Comparison of ENCODE assay signal across 24 cellular contexts in genomic region chr20:63007472-63007721, GRCh38. TPM values are rescaled to one million over a fixed set of nuclear protein-coding genes. Genes with fewer than 3 reads are reported as not detected.
DNase-seq lines count a peak whose midpoint lies in the region; ATAC-seq and TF ChIP-seq lines count a peak whose summit lies in the region.
"Had no signal": no experiment of that assay in that cellular context is flagged by ENCODE, and none has a peak within 500 bp of the region (broad histone marks: within the 10 kb centered on the region; RNA-seq: fewer than 3 reads in every experiment).

No MANE protein-coding gene starts in this region.

- H2AFZ ChIP-seq in neural progenitor cell (replicated peaks): peak overlapping the region; percentile 27

- intact Hi-C loops in CD8-positive, alpha-beta T cell (cut with DNase I, micrococcal nuclease): loop anchor here (5.0 to 10.0 kb wide), 3 partner anchors 53 to 340 kb away; partner anchors contain the start of gene SLC17A9 (in 2 of the 2)

- no peaks in the 10 kb centered on the region for H3K79me2 ChIP-seq in neural progenitor cell (ENCODE audit: low read depth)

- H3K9me3 ChIP-seq in CD8-positive, alpha-beta T cell (ENCODE audit: low read length): no peaks in the 10 kb centered on the region
- H3K9me3 ChIP-seq in HUES48 (ENCODE audit: control insufficient read depth, insufficient read depth, low read length) (no peaks in the 10 kb centered on the region), ectodermal cell (ENCODE audit: control insufficient read depth, low read length) (no peaks in the 10 kb centered on the region), neural progenitor cell (ENCODE audit: low read depth) (no peaks in the 10 kb centered on the region)
- H3K9me3 ChIP-seq: esophagus squamous epithelium, lower lobe of right lung, mucosa of descending colon, tibial artery had no signal

- peaks cover 38% of the 10 kb centered on the region for H3K27me3 ChIP-seq in CD8-positive, alpha-beta T cell (ENCODE audit: insufficient read depth, low read length)
- H3K27me3 ChIP-seq in HUES48 (ENCODE audit: control insufficient read depth, insufficient read depth, low read length) (peaks cover 86% of the 10 kb centered on the region), ectodermal cell (ENCODE audit: control insufficient read depth, insufficient read depth, low read length, poor library complexity, severe bottlenecking) (peaks cover 98% of the 10 kb centered on the region), neural progenitor cell (peaks cover 100% of the 10 kb centered on the region)

- POLR2A ChIA-PET in CD8-positive, alpha-beta T cell (lab: Charles Lee): no interaction called here

- ATAC-seq in CD8-positive, alpha-beta T cell: no peak
- ATAC-seq: activated naive CD8-positive, alpha-beta T cell treated with anti-CD3 and anti-CD28 coated beads, Interleukin-2, amount 50 U/mL, for 24 hours; gastroesophageal sphincter; mucosa of descending colon had no signal

- H3K27me3 Mint-ChIP-seq in CD8-positive, alpha-beta T cell (ENCODE audit: low read depth): peaks cover 34% of the 10 kb centered on the region
- peaks cover 54% of the 10 kb centered on the region for H3K27me3 Mint-ChIP-seq in neural progenitor cell (ENCODE audit: insufficient read depth, low read depth)

- H3K36me3 Mint-ChIP-seq in CD8-positive, alpha-beta T cell: no peaks in the 10 kb centered on the region
- no peaks in the 10 kb centered on the region for H3K36me3 Mint-ChIP-seq in neural progenitor cell

- H3K27ac ChIP-seq in CD8-positive, alpha-beta T cell (ENCODE audit: low read depth, low read length): no peak overlapping the region
- H3K27ac ChIP-seq in HUES48 (ENCODE audit: low read depth, low read length): no peak overlapping the region
- no peak overlapping the region for H3K27ac ChIP-seq in ectodermal cell (ENCODE audit: insufficient read depth, low read depth, low read length, poor library complexity, severe bottlenecking)
- no peak overlapping the region for H3K27ac ChIP-seq in neural progenitor cell
- H3K27ac ChIP-seq: esophagus squamous epithelium, gastroesophageal sphincter, lower lobe of right lung, tibial artery had no signal

- H3K9ac ChIP-seq in HUES48 (ENCODE audit: low read depth, low read length): no peak overlapping the region
- no peak overlapping the region for H3K9ac ChIP-seq in neural progenitor cell

- peak overlapping the region; percentile 11 for H3K4me3 ChIP-seq in CD8-positive, alpha-beta T cell (ENCODE audit: low read depth, low read length)
- H3K4me3 ChIP-seq in HUES48 (ENCODE audit: low read depth, low read length): peak overlapping the region; percentile 50; the same call in 1 of the 2 replicates
- peak overlapping the region; percentile 9 for H3K4me3 ChIP-seq in ectodermal cell (ENCODE audit: insufficient read depth, low read depth, low read length)
- H3K4me3 ChIP-seq in neural progenitor cell: peak overlapping the region; percentile 42
- H3K4me3 ChIP-seq: mucosa of descending colon had no signal

- no peak for DNase-seq in CD8-positive, alpha-beta T cell
- DNase-seq in neural progenitor cell (ENCODE audit: low spot score) (peak; percentile 37), NCI-H2227 (lab: John Stamatoyannopoulos, UW; ENCODE audit: unreplicated experiment) (no peak), RKO (ENCODE audit: low spot score) (no peak)
- DNase-seq in effector CD4-positive, alpha-beta T cell: no peak
- DNase-seq: activated CD4-positive, alpha-beta T cell treated with anti-CD3 and anti-CD28 coated beads for 48 hours; CD4-positive, alpha-beta memory T cell; effector memory CD4-positive, alpha-beta T cell; esophagus squamous epithelium; HFFc6; KG1; lower lobe of right lung; mucosa of descending colon; NCI-H146; NCI-H524 treated with DMSO at 0.1 percent for 48 hours; T-helper 2 cell; tibial artery had no signal

- H3K9me3 Mint-ChIP-seq in CD8-positive, alpha-beta T cell: no peaks in the 10 kb centered on the region
- peaks cover 10% of the 10 kb centered on the region for H3K9me3 Mint-ChIP-seq in neural progenitor cell
- H3K9me3 Mint-ChIP-seq: activated naive CD8-positive, alpha-beta T cell treated with anti-CD3 and anti-CD28 coated beads, Interleukin-2, amount 50 U/mL, for 24 hours; stimulated activated naive CD8-positive, alpha-beta T cell treated with anti-CD3 and anti-CD28 coated beads, Interleukin-15, Interleukin-2, amounts not matched to agents 100 ng/mL and 50 ng/mL, for 24 hours had no signal

- H3K4me1 Mint-ChIP-seq in CD8-positive, alpha-beta T cell (ENCODE audit: low read depth): peaks cover 26% of the 10 kb centered on the region
- peaks cover 13% of the 10 kb centered on the region for H3K4me1 Mint-ChIP-seq in neural progenitor cell

- no peak overlapping the region for H3K27ac Mint-ChIP-seq in CD8-positive, alpha-beta T cell
- H3K27ac Mint-ChIP-seq in neural progenitor cell: no peak overlapping the region
- H3K27ac Mint-ChIP-seq: activated naive CD8-positive, alpha-beta T cell treated with anti-CD3 and anti-CD28 coated beads, Interleukin-2, amount 50 U/mL, for 24 hours; HFFc6; nephron progenitor cell; stimulated activated naive CD8-positive, alpha-beta T cell treated with anti-CD3 and anti-CD28 coated beads, Interleukin-15, Interleukin-2, amounts not matched to agents 100 ng/mL and 50 ng/mL, for 24 hours had no signal

- H3F3A ChIP-seq in neural progenitor cell (ENCODE audit: low read depth): peaks cover 25% of the 10 kb centered on the region

- H3K4me2 ChIP-seq in neural progenitor cell: peak overlapping the region; percentile 85

- peaks cover 54% of the 10 kb centered on the region for H4K20me1 ChIP-seq in neural progenitor cell (ENCODE audit: low read depth)

- H3K4me1 ChIP-seq in CD8-positive, alpha-beta T cell (ENCODE audit: insufficient read depth, low read length): peaks cover 53% of the 10 kb centered on the region
- H3K4me1 ChIP-seq in HUES48 (ENCODE audit: control insufficient read depth, insufficient read depth, low read length): peaks cover 18% of the 10 kb centered on the region
- H3K4me1 ChIP-seq in ectodermal cell (ENCODE audit: control insufficient read depth, insufficient read depth, low read length): peaks cover 28% of the 10 kb centered on the region
- H3K4me1 ChIP-seq in neural progenitor cell: peaks cover 17% of the 10 kb centered on the region

- no peaks in the 10 kb centered on the region for H3K36me3 ChIP-seq in CD8-positive, alpha-beta T cell (ENCODE audit: insufficient read depth, low read length)
- no peaks in the 10 kb centered on the region for H3K36me3 ChIP-seq in HUES48 (ENCODE audit: control insufficient read depth, insufficient read depth, low read length)
- H3K36me3 ChIP-seq in ectodermal cell (ENCODE audit: control insufficient read depth, insufficient read depth, low read length): no peaks in the 10 kb centered on the region
- no peaks in the 10 kb centered on the region for H3K36me3 ChIP-seq in neural progenitor cell
- H3K36me3 ChIP-seq: esophagus squamous epithelium, gastroesophageal sphincter, lower lobe of right lung, tibial artery had no signal

- CTCF ChIA-PET in CD8-positive, alpha-beta T cell (lab: Charles Lee): interaction anchor here (5.1 kb wide), 1 partner anchor 107 kb away, joined by 60 read pairs; no protein-coding TSS in a partner anchor

- 4 to 6% methylated on average over 15 of the region's 15 CpGs for WGBS in ectodermal cell, 2 experiments

- no peak for TF ChIP-seq CTCF in CD8-positive, alpha-beta T cell (IDR thresholded peaks at IDR 0.05)
- no peak for TF ChIP-seq CTCF in neural progenitor cell (IDR thresholded peaks at IDR 0.05)

- H3K4me3 Mint-ChIP-seq in CD8-positive, alpha-beta T cell: no peak overlapping the region
- no peak overlapping the region for H3K4me3 Mint-ChIP-seq in neural progenitor cell
- H3K4me3 Mint-ChIP-seq: activated naive CD8-positive, alpha-beta T cell treated with anti-CD3 and anti-CD28 coated beads, Interleukin-2, amount 50 U/mL, for 24 hours; HFFc6; stimulated activated naive CD8-positive, alpha-beta T cell treated with anti-CD3 and anti-CD28 coated beads, Interleukin-15, Interleukin-2, amounts not matched to agents 100 ng/mL and 50 ng/mL, for 24 hours had no signal

RNA-seq across cellular contexts. Expression of gene BHLHE23, which starts 0.6 kb away (rescaled TPM):
- total RNA-seq in CD8-positive, alpha-beta T cell: under 1 TPM in 1 of 2 experiments, not detected in 1; 0.44 TPM
- polyA plus RNA-seq in ectodermal cell (2013, experiment 1 of 4): not detected
- polyA plus RNA-seq in ectodermal cell (2013, experiment 2 of 4): not detected
- polyA plus RNA-seq in ectodermal cell (2013, experiment 3 of 4): not detected
- polyA plus RNA-seq in ectodermal cell (2013, experiment 4 of 4): not detected
- 0.22 TPM in 1 of 2 replicates, not detected in the other for total RNA-seq in neural progenitor cell (ENCODE audit: low replicate concordance)
- total RNA-seq: CD4-positive, alpha-beta memory T cell; esophagus squamous epithelium; gastroesophageal sphincter; HFFc6; kidney epithelial cell; lower lobe of right lung; mucosa of descending colon had no signal
- polyA plus RNA-seq: CD4-positive, alpha-beta memory T cell had no signal

RNA-seq across cellular contexts. Expression of gene SLC17A9, which starts 54.9 kb away (rescaled TPM):
- total RNA-seq in CD8-positive, alpha-beta T cell: 10 to 100 TPM; 19.1 to 22.6 TPM
- polyA plus RNA-seq in ectodermal cell (2013, experiment 1 of 4): 0.78 TPM
- polyA plus RNA-seq in ectodermal cell (2013, experiment 2 of 4): 0.82 TPM
- 0.64 TPM for polyA plus RNA-seq in ectodermal cell (2013, experiment 3 of 4)
- polyA plus RNA-seq in ectodermal cell (2013, experiment 4 of 4): 0.61 TPM
- 0.17 and 0.74 TPM in 2 replicates for total RNA-seq in neural progenitor cell (ENCODE audit: low replicate concordance)

Comparison
In these comparisons a context has a peak if more than half of its experiments do, and no peak if none do; other contexts are left out.
1. RNA of gene SLC17A9, which starts 54.9 kb away (total RNA-seq): 19.1 to 22.6 TPM in CD8-positive, alpha-beta T cell; 0.17 to 0.74 TPM in neural progenitor cell; every median in the first group is over 10 times any median in the second.
2. Peak in every context shown above with its lines, with median percentiles within 50 percentile points of each other: H3K4me3 ChIP-seq.